ENCODE assay signal across 8 cellular contexts in the genomic region with DNA sequence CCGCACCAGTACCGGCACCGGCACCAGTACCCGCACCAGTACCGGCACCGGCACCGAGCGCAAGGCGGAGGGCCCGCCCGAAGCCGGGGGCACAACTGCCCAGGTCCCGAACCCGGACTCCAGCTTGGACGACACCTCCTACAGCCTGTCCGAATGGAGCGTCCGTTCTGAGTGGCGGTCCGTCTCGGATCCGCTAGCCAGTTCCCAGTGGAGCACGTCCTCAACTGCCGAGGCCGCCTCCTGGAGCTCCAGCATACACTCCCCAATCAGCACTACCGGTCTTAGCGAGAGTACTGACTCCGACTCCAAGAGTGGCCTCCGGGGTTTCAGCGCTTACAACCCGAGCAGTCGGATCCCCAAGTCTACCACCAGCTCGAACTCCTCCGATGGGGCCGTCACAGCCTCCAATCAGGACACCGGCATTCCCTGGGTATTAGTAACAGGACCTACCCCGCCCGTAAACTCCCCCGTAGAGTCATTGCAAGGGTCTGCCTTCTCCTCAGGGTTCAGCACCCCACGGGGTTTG. TPM values are rescaled to one million over a fixed set of nuclear protein-coding genes. Genes with fewer than 3 reads are reported as not detected.
DNase-seq lines count a peak whose midpoint lies in the region; ATAC-seq and TF ChIP-seq lines count a peak whose summit lies in the region.

No MANE protein-coding gene starts in this region.

- H3K36me3 Mint-ChIP-seq in activated CD4-positive, alpha-beta memory T cell treated with anti-CD3 and anti-CD28 coated beads for 36 hours: no peaks in the 10 kb centered on the region

- H3K4me3 ChIP-seq in GM12864 (ENCODE audit: low read depth, low read length): peak overlapping the region; percentile 46
- H3K4me3 ChIP-seq in HUES6 (ENCODE audit: low read depth, low read length): peak overlapping the region; percentile 71
- peak overlapping the region; percentile 80 for H3K4me3 ChIP-seq in epithelial cell of proximal tubule (ENCODE audit: low read depth, low read length)
- H3K4me3 ChIP-seq in mucosa of descending colon: peak overlapping the region; percentile 44

- H3K9me3 ChIP-seq in HUES6 (ENCODE audit: control insufficient read depth, insufficient read depth, low read depth, low read length): no peaks in the 10 kb centered on the region
- H3K9me3 ChIP-seq in mucosa of descending colon: no peaks in the 10 kb centered on the region

- H3K36me3 ChIP-seq in HUES6 (ENCODE audit: control insufficient read depth, insufficient read depth, low read length): no peaks in the 10 kb centered on the region
- no peaks in the 10 kb centered on the region for H3K36me3 ChIP-seq in mucosa of descending colon (ENCODE audit: low read depth)

- H3K27me3 Mint-ChIP-seq in activated CD4-positive, alpha-beta memory T cell treated with anti-CD3 and anti-CD28 coated beads for 36 hours: no peaks in the 10 kb centered on the region

- H3K27ac ChIP-seq in HUES6 (ENCODE audit: low read depth, low read length): no peak overlapping the region

- TF ChIP-seq CTCF in GM12864 (IDR thresholded peaks at IDR 0.05; ENCODE audit: low read depth, low read length, missing control alignments): no peak
- no peak for TF ChIP-seq CTCF in epithelial cell of proximal tubule (conservative IDR thresholded peaks at IDR 0.05; ENCODE audit: low read depth, low read length)
- TF ChIP-seq CTCF in mucosa of descending colon (IDR thresholded peaks at IDR 0.05): no peak

- no peaks in the 10 kb centered on the region for H3K9me3 Mint-ChIP-seq in activated CD4-positive, alpha-beta memory T cell treated with anti-CD3 and anti-CD28 coated beads for 36 hours

- peaks cover 12% of the 10 kb centered on the region; the same call in 1 of the 2 replicates for H3K27me3 ChIP-seq in HUES6 (ENCODE audit: control insufficient read depth, insufficient read depth, low read length)

- CTCF ChIA-PET in activated CD4-positive, alpha-beta memory T cell treated with anti-CD3 and anti-CD28 coated beads for 36 hours (lab: Charles Lee): interaction anchor here (0.8 to 1.0 kb wide), 2 partner anchors 95 kb away, joined by 3 read pairs; no protein-coding TSS in a partner anchor

- POLR2A ChIA-PET in activated CD4-positive, alpha-beta memory T cell treated with anti-CD3 and anti-CD28 coated beads for 36 hours (lab: Charles Lee): no interaction called here

- peak overlapping the region; percentile 98 for H3K9ac ChIP-seq in HUES6 (ENCODE audit: low read length)

- H3K4me1 Mint-ChIP-seq in activated CD4-positive, alpha-beta memory T cell treated with anti-CD3 and anti-CD28 coated beads for 36 hours (ENCODE audit: low read depth): no peaks in the 10 kb centered on the region

- H3K27ac Mint-ChIP-seq in activated CD4-positive, alpha-beta memory T cell treated with anti-CD3 and anti-CD28 coated beads for 36 hours: peak overlapping the region; percentile 33

- intact Hi-C loops in activated CD4-positive, alpha-beta memory T cell treated with anti-CD3 and anti-CD28 coated beads for 36 hours (cut with micrococcal nuclease): no loop called here
- intact Hi-C loops in mucosa of descending colon (cut with DNase I, micrococcal nuclease): loop anchor here in 1 of 2 donors (5.0 kb wide), 1 partner anchor 93 kb away; no protein-coding TSS in a partner anchor

- H3K4me1 ChIP-seq in HUES6 (ENCODE audit: control insufficient read depth, insufficient read depth, low read length): peaks cover 9% of the 10 kb centered on the region; the same call in 1 of the 2 replicates
- H3K4me1 ChIP-seq in mucosa of descending colon (ENCODE audit: low read depth): no peaks in the 10 kb centered on the region

- peak overlapping the region; percentile 85 for H3K4me3 Mint-ChIP-seq in activated CD4-positive, alpha-beta memory T cell treated with anti-CD3 and anti-CD28 coated beads for 36 hours

- DNase-seq in GM12864 (ENCODE audit: low read depth): no peak
- DNase-seq in activated CD4-positive, alpha-beta memory T cell treated with anti-CD3 and anti-CD28 coated beads for 36 hours: peak; percentile 39
- no peak for DNase-seq in epithelial cell of proximal tubule (ENCODE audit: low read depth)
- peak in 2 of 3 donors; percentile 35 to 70 for DNase-seq in mucosa of descending colon
- peak; percentile 16 for DNase-seq in superior temporal gyrus (ENCODE audit: extremely low spot score)
- no peak for DNase-seq in NCI-H1092 treated with DMSO at 0.1 percent for 48 hours (lab: John Stamatoyannopoulos, UW)

- ATAC-seq in mucosa of descending colon (peak; percentile 42), HG03196 (IDR thresholded peaks at IDR 0.05; ENCODE audit: unreplicated experiment) (no peak)

RNA-seq across cellular contexts. Expression of gene MAOA, which starts 0.9 kb away (rescaled TPM):
- 10 to 100 TPM; 14.8 to 16.8 TPM for total RNA-seq in activated CD4-positive, alpha-beta memory T cell treated with anti-CD3 and anti-CD28 coated beads for 36 hours
- total RNA-seq in epithelial cell of proximal tubule: 3.5 and 4.3 TPM in 2 replicates
- 100 to 1,000 TPM; 270 to 401 (median 390) TPM for total RNA-seq in mucosa of descending colon

Comparison
In these comparisons a context has a peak if more than half of its experiments do, and no peak if none do; other contexts are left out.
1. DNase-seq: peak in activated CD4-positive, alpha-beta memory T cell treated with anti-CD3 and anti-CD28 coated beads for 36 hours (single experiment), mucosa of descending colon (2 of 3) and superior temporal gyrus (single experiment); none in GM12864 (single experiment), epithelial cell of proximal tubule (single experiment) and NCI-H1092 treated with DMSO at 0.1 percent for 48 hours (single experiment).
2. RNA of gene MAOA, which starts 0.9 kb away (total RNA-seq): 270 to 401 TPM in mucosa of descending colon; 14.8 to 16.8 TPM in activated CD4-positive, alpha-beta memory T cell treated with anti-CD3 and anti-CD28 coated beads for 36 hours and 3.5 to 4.3 TPM in epithelial cell of proximal tubule; every median in the first group is over 10 times any median in the second.
3. Peak in every context shown above with its lines, with median percentiles within 50 percentile points of each other: H3K4me3 ChIP-seq.